In the genomic region with DNA sequence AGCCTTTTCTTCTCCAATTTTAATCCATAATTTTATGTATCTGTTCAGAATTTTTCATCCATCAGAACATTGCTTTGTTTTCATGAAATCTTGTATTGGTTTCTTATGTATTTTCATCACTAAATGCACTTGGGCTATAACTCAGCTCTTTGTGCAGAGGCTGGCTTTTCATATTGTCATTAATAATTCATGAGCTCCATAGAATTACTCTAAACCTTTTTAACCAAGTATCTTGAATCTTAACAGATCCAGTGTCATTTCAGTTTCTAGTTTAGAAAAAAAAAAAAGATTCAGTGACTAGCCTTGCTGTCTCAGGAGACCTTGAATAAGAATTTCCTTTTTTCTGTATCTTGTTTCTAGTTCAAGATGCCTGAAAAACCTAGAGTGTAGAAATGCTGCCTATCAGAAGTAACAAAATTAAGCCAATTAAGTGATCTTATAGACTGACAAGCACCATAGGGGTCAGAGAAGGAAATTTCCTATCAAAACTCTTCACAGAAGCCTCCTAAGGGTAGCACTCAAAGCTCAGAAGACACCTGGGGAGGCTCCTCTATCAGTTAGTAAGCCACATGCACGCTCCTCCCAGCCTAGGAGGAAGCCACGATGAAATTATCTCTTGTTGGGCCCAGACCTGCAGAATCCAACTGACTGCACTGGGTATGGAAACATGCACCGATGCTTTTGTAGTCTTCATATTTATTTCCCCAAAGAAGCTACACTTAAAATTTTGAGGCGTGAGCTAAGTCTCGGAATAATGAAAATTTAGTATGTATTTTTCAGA, we compare ENCODE assay signal across 16 cellular contexts.
A peak's percentile ranks its signal among the peaks of the same experiment; 100 is the strongest.
DNase-seq lines count a peak whose midpoint lies in the region; ATAC-seq and TF ChIP-seq lines count a peak whose summit lies in the region.
"Had no signal": no experiment of that assay in that cellular context is flagged by ENCODE, and none has a peak within 500 bp of the region (broad histone marks: within the 10 kb centered on the region; RNA-seq: fewer than 3 reads in every experiment).

No MANE protein-coding gene starts in this region.

- H3K27me3 ChIP-seq in OCI-LY3 (ENCODE audit: low read depth, low read length) (no peaks in the 10 kb centered on the region), dorsolateral prefrontal cortex (no peaks in the 10 kb centered on the region), neural cell (ENCODE audit: insufficient read depth, low read depth, low read length) (no peaks in the 10 kb centered on the region)

- no peaks in the 10 kb centered on the region for H3K36me3 ChIP-seq in OCI-LY3 (replicated peaks; ENCODE audit: low read depth, low read length)
- peaks cover 8% of the 10 kb centered on the region for H3K36me3 ChIP-seq in neural cell (ENCODE audit: insufficient read depth, low read length)
- H3K36me3 ChIP-seq: HAP-1 had no signal

- H3K4me1 ChIP-seq in OCI-LY3 (ENCODE audit: low read length), result peaks cover 16% of the 10 kb centered on the region

- H3K79me2 ChIP-seq in OCI-LY3 (ENCODE audit: low read length) (no peaks in the 10 kb centered on the region), neural cell (replicated peaks; ENCODE audit: insufficient read depth, low read length) (no peaks in the 10 kb centered on the region)

- no peaks in the 10 kb centered on the region for H3F3A ChIP-seq in neural cell (ENCODE audit: insufficient read depth, low read length, poor library complexity, severe bottlenecking)

- TF ChIP-seq EP300 in neural cell (conservative IDR thresholded peaks at IDR 0.05; ENCODE audit: poor library complexity, severe bottlenecking), result peak; percentile 57

- intact Hi-C loops in dorsolateral prefrontal cortex (cut with DNase I) (loop anchor here (1.0 to 5.0 kb wide), 3 partner anchors 116 to 216 kb away; partner anchors contain the start of gene SRGAP1 (in 2 of the 2)), Right ventricle myocardium superior (cut with DNase I) (no loop called here)

- no peak overlapping the region for H3K4me2 ChIP-seq in OCI-LY3 (ENCODE audit: low read length)
- H3K4me2 ChIP-seq in neural cell (ENCODE audit: low read length), result peak overlapping the region; percentile 50
- H3K4me2 ChIP-seq: A549 had no signal

- no peak for TF ChIP-seq RAD21 in neural cell (conservative IDR thresholded peaks at IDR 0.05)

- TF ChIP-seq CTCF in OCI-LY3 (IDR thresholded peaks at IDR 0.05; ENCODE audit: low read depth, low read length) (no peak), dorsolateral prefrontal cortex (IDR thresholded peaks at IDR 0.05 in 54 of 56, conservative IDR thresholded peaks at IDR 0.05 in 2 of 56; ENCODE audit: low read depth in 1 of 56, partially characterized antibody in 56 of 56) (no peak), neural cell (IDR thresholded peaks at IDR 0.05; ENCODE audit: poor library complexity, severe bottlenecking) (no peak)

- ATAC-seq in Right ventricle myocardium superior (ENCODE audit: poor library complexity), result no peak
- ATAC-seq: A549 had no signal

- H4K20me1 ChIP-seq in OCI-LY3 (ENCODE audit: insufficient read depth, low read length) (no peaks in the 10 kb centered on the region), neural cell (ENCODE audit: insufficient read depth) (no peaks in the 10 kb centered on the region)

- H3K9ac ChIP-seq in OCI-LY3 (ENCODE audit: low read length), result no peak overlapping the region
- peak overlapping the region; percentile 20 for H3K9ac ChIP-seq in neural cell (ENCODE audit: low read length)

- H3K4me3 ChIP-seq in OCI-LY3 (ENCODE audit: low read length) (no peak overlapping the region), dorsolateral prefrontal cortex (peak overlapping the region in 25 of 59 donors; percentile 0 to 40 (median 20)), neural cell (ENCODE audit: low read length) (peak overlapping the region; percentile 12)
- H3K4me3 ChIP-seq: A549, HAP-1 had no signal

- H2AFZ ChIP-seq in OCI-LY3 (ENCODE audit: low read depth, low read length) (peak overlapping the region; percentile 33; the same call in 1 of the 2 replicates), neural cell (ENCODE audit: low read depth, low read length) (no peak overlapping the region)

- H3K9me2 ChIP-seq in neural cell (ENCODE audit: insufficient read depth, low read length), result no peaks in the 10 kb centered on the region

- H3K9me3 ChIP-seq in OCI-LY3 (ENCODE audit: insufficient read depth, low read length), result no peaks in the 10 kb centered on the region
- no peaks in the 10 kb centered on the region for H3K9me3 ChIP-seq in neural cell (ENCODE audit: low read length)
- H3K9me3 ChIP-seq: A549, HAP-1 had no signal

- no peak overlapping the region for H3K27ac ChIP-seq in OCI-LY3 (ENCODE audit: low read length)
- peak overlapping the region in 57 of 59 donors; percentile 1 to 86 (median 74) for H3K27ac ChIP-seq in dorsolateral prefrontal cortex
- H3K27ac ChIP-seq in neural cell (ENCODE audit: low read length), result peak overlapping the region; percentile 68
- H3K27ac ChIP-seq: A549 had no signal

- peak; percentile 50 for DNase-seq in COLO829 (ENCODE audit: low spot score)
- DNase-seq in dorsolateral prefrontal cortex, result no peak
- DNase-seq in 8988T, result no peak
- no peak for DNase-seq in Right ventricle myocardium superior
- DNase-seq in DMS79 treated with DMSO at 0.1 percent for 48 hours (lab: John Stamatoyannopoulos, UW), result no peak
- no peak for DNase-seq in GM19240 (ENCODE audit: insufficient read length, low spot score)
- DNase-seq: C1 segment of cervical spinal cord; CD8-positive, alpha-beta memory T cell; NCI-H1105; NCI-H1694; NCI-H226; NCI-H82 had no signal

TF ChIP-seq in neural cell, 6 proteins besides CTCF, POLR2A, EP300 and RAD21:
- TF ChIP-seq POLR2AphosphoS5 (IDR thresholded peaks at IDR 0.05), result no peak
- TF ChIP-seq, protein P1, sequence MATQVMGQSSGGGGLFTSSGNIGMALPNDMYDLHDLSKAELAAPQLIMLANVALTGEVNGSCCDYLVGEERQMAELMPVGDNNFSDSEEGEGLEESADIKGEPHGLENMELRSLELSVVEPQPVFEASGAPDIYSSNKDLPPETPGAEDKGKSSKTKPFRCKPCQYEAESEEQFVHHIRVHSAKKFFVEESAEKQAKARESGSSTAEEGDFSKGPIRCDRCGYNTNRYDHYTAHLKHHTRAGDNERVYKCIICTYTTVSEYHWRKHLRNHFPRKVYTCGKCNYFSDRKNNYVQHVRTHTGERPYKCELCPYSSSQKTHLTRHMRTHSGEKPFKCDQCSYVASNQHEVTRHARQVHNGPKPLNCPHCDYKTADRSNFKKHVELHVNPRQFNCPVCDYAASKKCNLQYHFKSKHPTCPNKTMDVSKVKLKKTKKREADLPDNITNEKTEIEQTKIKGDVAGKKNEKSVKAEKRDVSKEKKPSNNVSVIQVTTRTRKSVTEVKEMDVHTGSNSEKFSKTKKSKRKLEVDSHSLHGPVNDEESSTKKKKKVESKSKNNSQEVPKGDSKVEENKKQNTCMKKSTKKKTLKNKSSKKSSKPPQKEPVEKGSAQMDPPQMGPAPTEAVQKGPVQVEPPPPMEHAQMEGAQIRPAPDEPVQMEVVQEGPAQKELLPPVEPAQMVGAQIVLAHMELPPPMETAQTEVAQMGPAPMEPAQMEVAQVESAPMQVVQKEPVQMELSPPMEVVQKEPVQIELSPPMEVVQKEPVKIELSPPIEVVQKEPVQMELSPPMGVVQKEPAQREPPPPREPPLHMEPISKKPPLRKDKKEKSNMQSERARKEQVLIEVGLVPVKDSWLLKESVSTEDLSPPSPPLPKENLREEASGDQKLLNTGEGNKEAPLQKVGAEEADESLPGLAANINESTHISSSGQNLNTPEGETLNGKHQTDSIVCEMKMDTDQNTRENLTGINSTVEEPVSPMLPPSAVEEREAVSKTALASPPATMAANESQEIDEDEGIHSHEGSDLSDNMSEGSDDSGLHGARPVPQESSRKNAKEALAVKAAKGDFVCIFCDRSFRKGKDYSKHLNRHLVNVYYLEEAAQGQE (IDR thresholded peaks at IDR 0.05; ENCODE audit: borderline replicate concordance), result peak; percentile 30
